21 cellular contexts compared by ENCODE assay signal in the genomic region with DNA sequence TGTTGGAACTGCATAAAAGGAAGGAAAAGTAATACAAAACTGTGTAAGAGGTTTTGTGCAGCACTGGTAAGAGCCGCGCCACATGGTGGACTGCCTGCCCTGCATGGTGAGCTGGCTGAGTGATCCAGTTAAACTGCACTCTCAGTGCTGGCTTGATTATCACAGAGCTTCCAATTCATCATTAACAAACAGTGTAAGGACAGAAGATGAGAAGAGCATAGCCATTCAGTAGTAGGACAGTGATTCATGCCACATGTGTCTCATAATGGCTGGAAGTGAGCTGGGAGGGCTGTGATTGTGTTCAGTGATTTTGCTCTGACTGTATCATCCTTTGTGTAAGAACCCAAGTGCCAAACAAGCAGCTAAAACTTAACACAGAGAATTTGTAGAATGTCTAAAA. TPM values are rescaled to one million over a fixed set of nuclear protein-coding genes. Genes with fewer than 3 reads are reported as not detected.
DNase-seq lines count a peak whose midpoint lies in the region; ATAC-seq and TF ChIP-seq lines count a peak whose summit lies in the region.
"Had no signal": no experiment of that assay in that cellular context is flagged by ENCODE, and none has a peak within 500 bp of the region (broad histone marks: within the 10 kb centered on the region; RNA-seq: fewer than 3 reads in every experiment).

No MANE protein-coding gene starts in this region.

- CTCF ChIA-PET in RWPE1 (lab: Yijun Ruan, JAX), result no interaction called here

- H3K27ac ChIP-seq in RWPE1 (no peak overlapping the region), fibroblast of lung (ENCODE audit: insufficient read depth, low read length) (no peak overlapping the region)
- H3K27ac ChIP-seq: BLaER1, dorsolateral prefrontal cortex, neutrophil had no signal

- H3K4me3 ChIP-seq in fibroblast of lung (replicated peaks in 1 of 4; ENCODE audit: control extremely low read depth in 1 of 4, insufficient read depth in 1 of 4, low read depth in 3 of 4, low read length in 4 of 4), result no peak overlapping the region
- H3K4me3 ChIP-seq: BLaER1, dorsolateral prefrontal cortex, HAP-1 had no signal

- no peaks in the 10 kb centered on the region for H3K9me3 ChIP-seq in fibroblast of lung (ENCODE audit: control insufficient read depth, insufficient read depth, low read depth, low read length)
- H3K9me3 ChIP-seq: BLaER1, HAP-1, neutrophil had no signal

- no peak overlapping the region for H3K9ac ChIP-seq in fibroblast of lung (ENCODE audit: insufficient read depth, low read length)
- H3K9ac ChIP-seq: BLaER1 had no signal

- no peaks in the 10 kb centered on the region for H3K27me3 ChIP-seq in fibroblast of lung (ENCODE audit: control insufficient read depth, insufficient read depth, low read length)
- H3K27me3 ChIP-seq: BLaER1, dorsolateral prefrontal cortex, neutrophil had no signal

- peaks cover 8% of the 10 kb centered on the region for H3K4me1 ChIP-seq in fibroblast of lung (ENCODE audit: control insufficient read depth, extremely low read depth, insufficient read depth, low read length)
- H3K4me1 ChIP-seq: HAP-1 had no signal

- no peak overlapping the region for H3K4me2 ChIP-seq in fibroblast of lung (ENCODE audit: extremely low read depth, insufficient read depth, low read length)
- H3K4me2 ChIP-seq: BLaER1 had no signal

- peak overlapping the region; percentile 29 for H2AFZ ChIP-seq in fibroblast of lung (ENCODE audit: low read length)

- DNase-seq in GM03348 (ENCODE audit: low spot score), result peak; percentile 52
- DNase-seq in RWPE1 (ENCODE audit: low spot score), result peak; percentile 32
- DNase-seq in fibroblast of lung (ENCODE audit: low read depth in 2 of 2), result peak in 1 of 2 donors; percentile 61
- DNase-seq in renal cortical epithelial cell (ENCODE audit: low read depth), result peak; percentile 33
- no peak for DNase-seq in GM10266 (ENCODE audit: extremely low spot score)
- DNase-seq in left lobe of liver (ENCODE audit: low spot score), result no peak
- no peak for DNase-seq in GOT3 (lab: John Stamatoyannopoulos, UW)
- no peak for DNase-seq in Kasumi-1 (lab: John Stamatoyannopoulos, UW)
- DNase-seq: activated CD4-positive, CD25-positive, alpha-beta regulatory T cell; left cardiac atrium; NCI-H226; right cardiac atrium; stimulated activated CD4-positive, alpha-beta T cell treated with anti-CD3 and anti-CD28 coated beads, Interleukin-1b, Interleukin-23, amount 100 ng/mL, for 48 hours; T-helper 17 cell had no signal

- no peaks in the 10 kb centered on the region for H3K36me3 ChIP-seq in fibroblast of lung (ENCODE audit: control insufficient read depth, insufficient read depth, low read length)
- H3K36me3 ChIP-seq: BLaER1, HAP-1, neutrophil had no signal

- ATAC-seq in left lobe of liver, result no peak
- ATAC-seq: left cardiac atrium, right cardiac atrium, Right ventricle myocardium inferior, T-helper 17 cell had no signal

- H4K20me1 ChIP-seq in fibroblast of lung (ENCODE audit: control insufficient read depth, extremely low read depth, insufficient read depth, low read length), result no peaks in the 10 kb centered on the region
- H4K20me1 ChIP-seq: BLaER1 had no signal

- no peak for TF ChIP-seq CTCF in RWPE1 (conservative IDR thresholded peaks at IDR 0.05; ENCODE audit: low read depth)
- no peak for TF ChIP-seq CTCF in fibroblast of lung (conservative IDR thresholded peaks at IDR 0.05 in 1 of 2, IDR thresholded peaks at IDR 0.05 in 1 of 2; ENCODE audit: low read depth in 1 of 2, low read length in 2 of 2)
- TF ChIP-seq CTCF in GM10266 (IDR thresholded peaks at IDR 0.05; ENCODE audit: control insufficient read depth, insufficient read depth, low read depth, missing control alignments), result no peak

- H3K79me2 ChIP-seq in fibroblast of lung (ENCODE audit: control insufficient read depth, insufficient read depth, low read length), result no peaks in the 10 kb centered on the region

- POLR2A ChIA-PET in RWPE1 (lab: Yijun Ruan, JAX; ENCODE audit: low non-redundant PET), result interaction anchor here (0.6 kb wide), 1 partner anchor 14 kb away, joined by 8 read pairs; the partner anchor contains the start of gene ASPN

RNA-seq across cellular contexts. Expression of gene ASPN, which starts 14.1 kb away (rescaled TPM):
- 10.4 and 10.5 TPM in 2 replicates for total RNA-seq in fibroblast of lung
- 4.1 and 5.5 TPM in 2 replicates for polyA plus RNA-seq in fibroblast of lung
- 2.0 and 2.3 TPM in 2 replicates for polyA plus RNA-seq in fibroblast of lung (2012)
- 0.48 TPM in 1 of 2 replicates, not detected in the other for polyA minus RNA-seq in fibroblast of lung (ENCODE audit: low replicate concordance)
- not detected in 2 replicates for total RNA-seq in renal cortical epithelial cell
- total RNA-seq in left lobe of liver, result 5.4 TPM
- total RNA-seq: activated CD8-positive, alpha-beta memory T cell treated with anti-CD3 and anti-CD28 coated beads for 36 hours; mononuclear cell; T-helper 17 cell had no signal

RNA-seq across cellular contexts. Expression of gene OMD, which starts 43.9 kb away (rescaled TPM):
- total RNA-seq in fibroblast of lung (under 0.01 and 0.17 TPM in 2 replicates), renal cortical epithelial cell (not detected in 2 replicates), left lobe of liver (0.13 TPM)
- 0.07 TPM in 2 replicates for polyA plus RNA-seq in fibroblast of lung
- polyA plus RNA-seq in fibroblast of lung (2012), result 0.08 TPM in 1 of 2 replicates, not detected in the other
- not detected in 2 replicates for polyA minus RNA-seq in fibroblast of lung (ENCODE audit: low replicate concordance)
- total RNA-seq: activated CD8-positive, alpha-beta memory T cell treated with anti-CD3 and anti-CD28 coated beads for 36 hours; mononuclear cell; T-helper 17 cell had no signal

Comparison
In these comparisons a context has a peak if more than half of its experiments do, and no peak if none do; other contexts are left out.
1. DNase-seq: peak in GM03348 (single experiment), RWPE1 (single experiment) and renal cortical epithelial cell (single experiment); none in GM10266 (single experiment), left lobe of liver (single experiment), GOT3 (single experiment) and Kasumi-1 (0 of 2).